8 cellular contexts compared by ENCODE assay signal in genomic region chr6:57311300-57312003, GRCh38. TPM values are rescaled to one million over a fixed set of nuclear protein-coding genes. Genes with fewer than 3 reads are reported as not detected.
DNase-seq lines count a peak whose midpoint lies in the region; ATAC-seq and TF ChIP-seq lines count a peak whose summit lies in the region.
"Not testable (repeated sequence)": the region's sequence is repeated elsewhere in the genome, so short reads cannot be mapped to it uniquely, and the experiment has no call there.

No MANE protein-coding gene starts in this region.

- H2BK15ac ChIP-seq in IMR-90 (ENCODE audit: low read depth, low read length) = not testable (repeated sequence)

- H4K20me1 ChIP-seq in IMR-90 (ENCODE audit: insufficient read depth, low read length) = not testable (repeated sequence)

- H3K27me3 Mint-ChIP-seq in osteocyte (ENCODE audit: unreplicated experiment) = not testable (repeated sequence)

- not testable (repeated sequence) for BruUV-seq in IMR-90 (replicated peaks; lab: Mats Ljungman, UMichigan)

- intact Hi-C loops in IMR-90 (cut with micrococcal nuclease) = not testable (repeated sequence)
- intact Hi-C loops in Right ventricle myocardium inferior (cut with DNase I) = loop anchor here (10.0 kb wide), 1 partner anchor 267 kb away; the partner anchor contains the start of gene KIAA1586
- intact Hi-C loops in right cardiac atrium (cut with DNase I) = loop anchor here in 3 of 4 donors (10.0 kb wide), 3 partner anchors 87 to 407 kb away; partner anchors contain the start of genes BAG2 (in 2 of the 3) and RAB23 (in 1 of the 3)
- intact Hi-C loops in posterior vena cava (cut with DNase I) = loop anchor here (10.0 kb wide), 2 partner anchors 127 to 137 kb away; partner anchors contain the start of gene BAG2 (in 1 of the 2)
- intact Hi-C loops in sigmoid colon (cut with DNase I) = loop anchor here (2.0 kb wide), 2 partner anchors 51 to 89 kb away; partner anchors contain the start of gene RAB23
- intact Hi-C loops in testis (cut with DNase I; ENCODE audit: low total_unique reads) = loop anchor here (10.0 kb wide), 1 partner anchor 407 kb away; no protein-coding TSS in a partner anchor
- intact Hi-C loops in uterus (cut with DNase I; ENCODE audit: low total_unique reads) = loop anchor here (10.0 kb wide), 1 partner anchor 137 kb away; the partner anchor contains the start of gene BAG2

- not testable (repeated sequence) for H3K9me3 Mint-ChIP-seq in osteocyte (ENCODE audit: unreplicated experiment)

- in situ Hi-C loops in IMR-90 (cut with MboI; ENCODE audit: low sequenced_read_pairs) = loop anchor here (25.0 kb wide), 2 partner anchors 674 to 974 kb away; partner anchors contain the start of gene DST

- not testable (repeated sequence) for H3K36me3 ChIP-seq in IMR-90 (ENCODE audit: control insufficient read depth, insufficient read depth, low read length); sigmoid colon; testis (ENCODE audit: low read depth, missing control alignments); uterus

- H3K4me2 ChIP-seq in IMR-90 (ENCODE audit: low read depth, low read length) = not testable (repeated sequence)

- H3K18ac ChIP-seq in IMR-90 (ENCODE audit: low read depth, low read length) = peak overlapping the region; percentile 44; the same call in 1 of the 2 replicates

- H3K4me3 Mint-ChIP-seq in osteocyte (ENCODE audit: unreplicated experiment) = not testable (repeated sequence)

- POLR2A ChIA-PET in IMR-90 (lab: Charles Lee; ENCODE audit: unreplicated experiment) = not testable (repeated sequence)

- peak overlapping the region; percentile 18 for H2BK120ac ChIP-seq in IMR-90 (ENCODE audit: low read depth, low read length)

- TF ChIP-seq CTCF in IMR-90 (conservative IDR thresholded peaks at IDR 0.05; ENCODE audit: low read depth, low read length); osteocyte (IDR thresholded peaks at IDR 0.05); sigmoid colon (IDR thresholded peaks at IDR 0.05); testis (IDR thresholded peaks at IDR 0.05); uterus (IDR thresholded peaks at IDR 0.05): not testable (repeated sequence)

- H4K8ac ChIP-seq in IMR-90 (ENCODE audit: low read depth in 2 of 2, low read length in 2 of 2) = not testable (repeated sequence)

- not testable (repeated sequence) for H3K9ac ChIP-seq in IMR-90 (ENCODE audit: low read depth, low read length)

- peaks cover 52% of the 10 kb centered on the region for H3K4me1 Mint-ChIP-seq in osteocyte (ENCODE audit: unreplicated experiment)

- not testable (repeated sequence) for TF ChIP-seq POLR2A in IMR-90 (IDR thresholded peaks at IDR 0.05; ENCODE audit: low read depth, low read length); sigmoid colon (IDR thresholded peaks at IDR 0.05); testis (IDR thresholded peaks at IDR 0.05); uterus (IDR thresholded peaks at IDR 0.05)

- WGBS in IMR-90 (ENCODE audit: extremely low coverage in 2 of 2, insufficient read length in 1 of 2), 2 experiments = 96% methylated on average over 12 of the region's 44 CpGs; no CpG with 5 or more reads in 1 of the 2 experiments
- 93% methylated on average over 44 of the region's 44 CpGs for WGBS in right cardiac atrium
- 95 to 97% methylated on average over 42 to 44 of the region's 44 CpGs for WGBS in sigmoid colon, 2 donors
- WGBS in testis, 2 donors = 71 to 78% methylated on average over 30 to 44 of the region's 44 CpGs

- H2AFZ ChIP-seq in IMR-90 (replicated peaks; ENCODE audit: low read length, poor library complexity) = not testable (repeated sequence)

- not testable (repeated sequence) for H3K14ac ChIP-seq in IMR-90 (replicated peaks; ENCODE audit: low read depth, low read length)

- H2BK20ac ChIP-seq in IMR-90 (ENCODE audit: low read depth, low read length) = not testable (repeated sequence)

- H3K79me1 ChIP-seq in IMR-90 (ENCODE audit: low read depth in 1 of 2, low read length in 2 of 2) = not testable (repeated sequence)

- peak overlapping the region; percentile 58 for H2BK5ac ChIP-seq in IMR-90 (ENCODE audit: low read depth, low read length, poor library complexity, severe bottlenecking)

- H3K4me3 ChIP-seq in IMR-90 (ENCODE audit: insufficient read depth, low read depth, low read length); right cardiac atrium (ENCODE audit: low read length); sigmoid colon; uterus: not testable (repeated sequence)
- peak overlapping the region; percentile 9 to 29 for H3K4me3 ChIP-seq in testis

- H3K4ac ChIP-seq in IMR-90 (ENCODE audit: low read depth, low read length) = peak overlapping the region; percentile 20

- peaks cover 20% of the 10 kb centered on the region for H3K4me1 ChIP-seq in IMR-90 (ENCODE audit: control insufficient read depth, insufficient read depth, low read length)
- not testable (repeated sequence) for H3K4me1 ChIP-seq in right cardiac atrium (ENCODE audit: control insufficient read depth, insufficient read depth, low read length); testis; uterus
- H3K4me1 ChIP-seq in sigmoid colon = peaks cover 0 to 48% (median 37%) of the 10 kb centered on the region in 4 donors

- not testable (repeated sequence) for H3K9me3 ChIP-seq in IMR-90 (ENCODE audit: control insufficient read depth, insufficient read depth, low read length); right cardiac atrium (ENCODE audit: control insufficient read depth, low read length); sigmoid colon; testis; uterus

- CTCF ChIA-PET in IMR-90 (lab: Yijun Ruan, JAX) = not testable (repeated sequence)

- H3K9me1 ChIP-seq in IMR-90 (ENCODE audit: insufficient read depth, low read length) = not testable (repeated sequence)

- dilution Hi-C loops in IMR-90 (cut with HindIII; ENCODE audit: low sequenced_read_pairs, unreplicated experiment) = not testable (repeated sequence)

- TF ChIP-seq RAD21 in IMR-90 (IDR thresholded peaks at IDR 0.05; ENCODE audit: low read length) = not testable (repeated sequence)

- H3K56ac ChIP-seq in IMR-90 (ENCODE audit: extremely low read depth, insufficient read depth, low read length) = not testable (repeated sequence)

- TF ChIP-seq EP300 in sigmoid colon (IDR thresholded peaks at IDR 0.05) = not testable (repeated sequence)

- H3K23ac ChIP-seq in IMR-90 (ENCODE audit: low read depth, low read length) = not testable (repeated sequence)

- DNase-seq in IMR-90; osteocyte (ENCODE audit: extremely low spot score, unreplicated experiment); testis; uterus: not testable (repeated sequence)
- peak; percentile 57 for DNase-seq in Right ventricle myocardium inferior (ENCODE audit: missing footprints)
- DNase-seq in right cardiac atrium = peak in 2 of 3 donors; percentile 39 to 65
- peak; percentile 70 for DNase-seq in posterior vena cava (ENCODE audit: low spot score)
- DNase-seq in sigmoid colon = peak; percentile 66

- peak overlapping the region; percentile 13; the same call in 1 of the 2 replicates for H4K91ac ChIP-seq in IMR-90 (ENCODE audit: insufficient read depth, low read depth, low read length)

- H3K27ac Mint-ChIP-seq in osteocyte (ENCODE audit: unreplicated experiment) = peak overlapping the region; percentile 99

- not testable (repeated sequence) for H3K36me3 Mint-ChIP-seq in osteocyte (ENCODE audit: unreplicated experiment)

- not testable (repeated sequence) for H2AK9ac ChIP-seq in IMR-90 (replicated peaks; ENCODE audit: low read depth, low read length, poor library complexity)

- peak overlapping the region; percentile 42 for H3K27ac ChIP-seq in IMR-90 (ENCODE audit: insufficient read depth, low read length)
- H3K27ac ChIP-seq in right cardiac atrium (ENCODE audit: low read length); sigmoid colon; testis: not testable (repeated sequence)
- H3K27ac ChIP-seq in uterus = peak overlapping the region; percentile 8 to 89

- ATAC-seq in IMR-90 (ENCODE audit: low read depth); Right ventricle myocardium inferior; right cardiac atrium: not testable (repeated sequence)

- peak overlapping the region; percentile 21; the same call in 1 of the 2 replicates for H2AK5ac ChIP-seq in IMR-90 (ENCODE audit: low read depth, low read length)

- H3K27me3 ChIP-seq in IMR-90 (ENCODE audit: control insufficient read depth, insufficient read depth, low read length); right cardiac atrium (ENCODE audit: control insufficient read depth, insufficient read depth); sigmoid colon; testis; uterus: not testable (repeated sequence)

- H4K5ac ChIP-seq in IMR-90 (ENCODE audit: low read depth, low read length) = not testable (repeated sequence)

RNA-seq across cellular contexts. Expression of gene PRIM2, which starts 6.0 kb away (rescaled TPM):
- total RNA-seq in IMR-90 (2012; rRNA removed) = 37.5 and 50.5 TPM in 2 replicates
- polyA plus RNA-seq in IMR-90 (2012; rRNA removed) = 7.7 and 11.8 TPM in 2 replicates
- polyA plus RNA-seq in IMR-90 (2012; cell fraction: cytosol; rRNA removed) = 2.1 and 3.4 TPM in 2 replicates
- polyA plus RNA-seq in IMR-90 (2012; cell fraction: nucleus; rRNA removed; ENCODE audit: low replicate concordance) = 0.87 and 7.2 TPM in 2 replicates
- total RNA-seq in Right ventricle myocardium inferior = 4.2 TPM
- 1 to 10 TPM; 4.1 to 6.7 (median 5.4) TPM for total RNA-seq in right cardiac atrium
- 3.1 TPM for polyA plus RNA-seq in right cardiac atrium
- total RNA-seq in osteocyte = 10.4 and 11.9 TPM in 2 replicates
- total RNA-seq in posterior vena cava = 10 to 100 TPM; 10.8 to 12.8 TPM
- 10 to 100 TPM; 10.7 to 14.7 (median 12.4) TPM for total RNA-seq in sigmoid colon
- polyA plus RNA-seq in sigmoid colon = 1 to 10 TPM; 3.6 to 8.8 (median 6.2) TPM
- total RNA-seq in testis = 10 to 100 TPM; 11.1 to 13.2 TPM
- polyA plus RNA-seq in testis (ENCODE audit: insufficient read depth, low read depth, low replicate concordance) = 11.0 TPM
- 10 to 100 TPM in 3 of 4 donors, 1 to 10 TPM in 1; 2.4 to 46.9 (median 23.1) TPM for total RNA-seq in uterus
